In genomic region chr6:157823523-157824370, GRCh38 we compare ENCODE assay signal across 8 cellular contexts. TPM values are rescaled to one million over a fixed set of nuclear protein-coding genes. Genes with fewer than 3 reads are reported as not detected.
DNase-seq lines count a peak whose midpoint lies in the region; ATAC-seq, FAIRE-seq and TF ChIP-seq lines count a peak whose summit lies in the region.

No MANE protein-coding gene starts in this region.

- ATAC-seq in lower lobe of right lung: peak; percentile 44 to 47

- H3K4me3 ChIP-seq in lower lobe of right lung: peak overlapping the region; percentile 75

- H3K9me3 ChIP-seq in lower lobe of right lung: no peaks in the 10 kb centered on the region

- H3K27me3 ChIP-seq in lower lobe of right lung (ENCODE audit: low read depth): peaks cover 12% of the 10 kb centered on the region

- H3K36me3 ChIP-seq in lower lobe of right lung: no peaks in the 10 kb centered on the region

- peak; percentile 85 for FAIRE-seq in GM12891 (lab: Jason Lieb, UNC)

- DNase-seq in GM12891 (ENCODE audit: insufficient read length, low spot score) (no peak), HCEC 1CT (peak; percentile 62), NCI-H146 (lab: John Stamatoyannopoulos, UW) (peak; percentile 68), dermis blood vessel endothelial cell (peak; percentile 88), lower lobe of right lung (peak; percentile 51), SHP77 treated with DMSO at 0.1 percent for 48 hours (lab: John Stamatoyannopoulos, UW) (no peak)
- DNase-seq in activated CD4-positive, alpha-beta T cell treated with anti-CD3 and anti-CD28 coated beads, Interleukin-2, amount 50 U/mL, for 1 hour: peak; percentile 73
- DNase-seq in stimulated activated CD8-positive, alpha-beta memory T cell treated with anti-CD3 and anti-CD28 coated beads, Interleukin-12 subunit alpha, Interleukin-12 subunit beta, amount 100 ng/mL, for 24 hours (ENCODE audit: extremely low read depth): peak; percentile 37

- TF ChIP-seq POLR2A in GM12891 (IDR thresholded peaks at IDR 0.05; ENCODE audit: low read depth, low read length): no peak; the same call in 1 of the 2 replicates

- intact Hi-C loops in lower lobe of right lung (cut with DNase I): no loop called here

- no peak for TF ChIP-seq CTCF in lower lobe of right lung (IDR thresholded peaks at IDR 0.05)

- H3K4me1 ChIP-seq in lower lobe of right lung: peaks cover 24% of the 10 kb centered on the region

- H3K27ac ChIP-seq in lower lobe of right lung: peak overlapping the region; percentile 92

TF ChIP-seq in GM12891, 5 proteins besides CTCF, POLR2A, EP300 and RAD21:
- TF ChIP-seq POU2F2 (IDR thresholded peaks at IDR 0.05; ENCODE audit: low read depth, low read length) (peak; percentile 57; the same call in 1 of the 2 replicates), SPI1 (IDR thresholded peaks at IDR 0.05; ENCODE audit: low read depth, low read length) (no peak)

RNA-seq across cellular contexts. Expression of gene SNX9, which starts 0.7 kb away (rescaled TPM):
- 1.6 TPM for polyA plus RNA-seq in GM12891 (2012; ENCODE audit: low read depth, missing spikeins)
- total RNA-seq in dermis blood vessel endothelial cell (51.4 and 61.4 TPM in 2 replicates), lower lobe of right lung (25.0 TPM)

Comparison
In these comparisons a context has a peak if more than half of its experiments do, and no peak if none do; other contexts are left out.
1. DNase-seq: peak in HCEC 1CT (single experiment), NCI-H146 (single experiment), activated CD4-positive, alpha-beta T cell treated with anti-CD3 and anti-CD28 coated beads, Interleukin-2, amount 50 U/mL, for 1 hour (single experiment), dermis blood vessel endothelial cell (single experiment), lower lobe of right lung (single experiment) and stimulated activated CD8-positive, alpha-beta memory T cell treated with anti-CD3 and anti-CD28 coated beads, Interleukin-12 subunit alpha, Interleukin-12 subunit beta, amount 100 ng/mL, for 24 hours (single experiment); none in GM12891 (single experiment) and SHP77 treated with DMSO at 0.1 percent for 48 hours (single experiment).